Comparison of ENCODE assay signal across 20 cellular contexts in the genomic region with DNA sequence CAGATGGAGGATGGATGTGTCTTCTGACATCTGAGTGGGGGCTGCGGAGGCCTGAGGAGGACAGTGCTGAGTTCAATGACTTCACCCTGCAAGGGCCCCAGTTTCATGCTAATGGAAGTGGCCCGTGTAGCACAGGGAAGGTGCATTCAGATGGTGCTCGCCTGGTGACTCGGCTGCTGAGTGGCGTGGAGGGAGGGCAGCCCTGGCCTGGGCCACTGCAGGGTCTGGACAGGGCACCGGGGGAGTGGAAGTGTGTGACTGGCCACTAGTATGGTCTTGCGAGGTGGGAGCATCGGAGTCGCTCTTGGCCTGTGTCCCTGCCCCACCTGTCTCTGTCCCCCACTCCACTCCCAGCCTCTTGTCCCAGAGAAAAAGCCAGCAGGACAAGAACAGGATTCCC.
"Had no signal": no experiment of that assay in that cellular context is flagged by ENCODE, and none has a peak within 500 bp of the region (broad histone marks: within the 10 kb centered on the region; RNA-seq: fewer than 3 reads in every experiment).

No MANE protein-coding gene starts in this region.

- H3K27ac Mint-ChIP-seq: mesothelial cell of epicardium; progenitor cell of endocrine pancreas; stimulated activated memory B cell treated with anti-CD40 and anti-IgM and Interleukin-4, amounts not matched to agents 10 μg/mL and 1 μg/mL and 100 μg/mL, for 72 hours; stimulated activated naive CD8-positive, alpha-beta T cell treated with anti-CD3 and anti-CD28 coated beads, Interleukin-15, amount 100 ng/mL, for 72 hours had no signal

- H3K27ac ChIP-seq: epithelial cell of prostate, esophagus squamous epithelium, gastroesophageal sphincter, spleen, testis, upper lobe of right lung, vagina had no signal

- ATAC-seq: gastroesophageal sphincter; sciatic nerve; stimulated activated memory B cell treated with anti-CD40 and anti-IgM and Interleukin-4, amounts not matched to agents 10 μg/mL and 1 μg/mL and 100 μg/mL, for 72 hours; upper lobe of right lung had no signal

- DNase-seq: effector memory CD4-positive, alpha-beta T cell; esophagus squamous epithelium; foreskin fibroblast; immature natural killer cell; spleen; stimulated activated CD4-positive, alpha-beta T cell treated with anti-CD3 and anti-CD28 coated beads, Interleukin-15, amount 100 ng/mL, for 24 hours; stimulated activated CD4-positive, alpha-beta T cell treated with anti-CD3 and anti-CD28 coated beads, Interleukin-1b, Interleukin-23, amount 100 ng/mL, for 48 hours; stimulated activated CD4-positive, alpha-beta T cell treated with anti-CD3 and anti-CD28 coated beads, Interleukin-4, amount 100 ng/mL, for 24 hours; stimulated activated naive CD8-positive, alpha-beta T cell treated with anti-CD3 and anti-CD28 coated beads, Interleukin-15, amount 100 ng/mL, for 72 hours; testis; upper lobe of right lung had no signal

- H3K4me3 ChIP-seq: esophagus squamous epithelium, gastroesophageal sphincter, spleen, testis, upper lobe of right lung, vagina had no signal

- H3K36me3 ChIP-seq: esophagus squamous epithelium, gastroesophageal sphincter, spleen, tibial nerve, upper lobe of right lung, vagina had no signal

- H3K4me3 Mint-ChIP-seq: central memory CD8-positive, alpha-beta T cell; stimulated activated memory B cell treated with anti-CD40 and anti-IgM and Interleukin-4, amounts not matched to agents 10 μg/mL and 1 μg/mL and 100 μg/mL, for 72 hours had no signal

- H3K9me3 ChIP-seq: esophagus squamous epithelium, gastroesophageal sphincter, spleen, testis, tibial nerve, upper lobe of right lung, vagina had no signal

- H3K9me3 Mint-ChIP-seq: central memory CD8-positive, alpha-beta T cell; mesothelial cell of epicardium; stimulated activated memory B cell treated with anti-CD40 and anti-IgM and Interleukin-4, amounts not matched to agents 10 μg/mL and 1 μg/mL and 100 μg/mL, for 72 hours; stimulated activated naive CD8-positive, alpha-beta T cell treated with anti-CD3 and anti-CD28 coated beads, Interleukin-15, amount 100 ng/mL, for 72 hours had no signal

- H3K27me3 ChIP-seq: testis had no signal

- H3K36me3 Mint-ChIP-seq: immature natural killer cell; mesothelial cell of epicardium; stimulated activated memory B cell treated with anti-CD40 and anti-IgM and Interleukin-4, amounts not matched to agents 10 μg/mL and 1 μg/mL and 100 μg/mL, for 72 hours had no signal
